In genomic region chr7:101934618-101935017, GRCh38 we compare ENCODE assay signal across 15 cellular contexts.
DNase-seq lines count a peak whose midpoint lies in the region; ATAC-seq, FAIRE-seq and TF ChIP-seq lines count a peak whose summit lies in the region.
"Had no signal": no experiment of that assay in that cellular context is flagged by ENCODE, and none has a peak within 500 bp of the region (broad histone marks: within the 10 kb centered on the region; RNA-seq: fewer than 3 reads in every experiment).

No MANE protein-coding gene starts in this region.

- H3K9me2 ChIP-seq in hepatocyte (replicated peaks; ENCODE audit: insufficient read depth): no peaks in the 10 kb centered on the region

- ATAC-seq in A549 (peak in 1 of 2 experiments; percentile 22; a peak in 2 of 6 replicates), WTC11 (peak; percentile 2; the same call in 1 of the 2 replicates)
- ATAC-seq: T-cell had no signal

- no peak overlapping the region for H2AFZ ChIP-seq in hepatocyte

- TF ChIP-seq POLR2A in A549 (IDR thresholded peaks at IDR 0.05; ENCODE audit: low read length): no peak

- TF ChIP-seq CTCF in A549 (IDR thresholded peaks at IDR 0.05) (no peak), WTC11 (IDR thresholded peaks at IDR 0.05) (no peak), hepatocyte (IDR thresholded peaks at IDR 0.05; ENCODE audit: poor library complexity) (no peak), progenitor cell of endocrine pancreas (IDR thresholded peaks at IDR 0.05; ENCODE audit: unreplicated experiment) (no peak)

- peaks cover 20% of the 10 kb centered on the region for H3K9me3 ChIP-seq in A549
- H3K9me3 ChIP-seq in hepatocyte (ENCODE audit: low read depth): no peaks in the 10 kb centered on the region

- H3K27ac Mint-ChIP-seq in WTC11 (peak overlapping the region; percentile 99), progenitor cell of endocrine pancreas (peak overlapping the region; percentile 6)
- H3K27ac Mint-ChIP-seq in activated T-helper 2 cell treated with anti-CD3 and anti-CD28 coated beads, Interferon-gamma antibody, Interleukin-2, Interleukin-4, amounts not matched to agents 10 μg/mL and 5 μg/mL and 100 μg/mL, durations not matched to agents 14 hours and 24 hours and 36 hours: no peak overlapping the region
- H3K27ac Mint-ChIP-seq: T-cell had no signal

- intact Hi-C loops in activated T-helper 2 cell treated with anti-CD3 and anti-CD28 coated beads, Interferon-gamma antibody, Interleukin-2, Interleukin-4, amounts not matched to agents 10 μg/mL and 5 μg/mL and 100 μg/mL, durations not matched to agents 14 hours and 24 hours and 36 hours (cut with micrococcal nuclease): no loop called here

- FAIRE-seq in A549 (lab: Jason Lieb, UNC): no peak
- FAIRE-seq: A204.1, GM18507 had no signal

- peak overlapping the region; percentile 34 to 51; a peak in 4 of 6 replicates for H3K27ac ChIP-seq in A549
- H3K27ac ChIP-seq in hepatocyte: peak overlapping the region; percentile 92

- peaks cover 90% of the 10 kb centered on the region for H3K79me2 ChIP-seq in hepatocyte

- H3K36me3 ChIP-seq in hepatocyte (replicated peaks; ENCODE audit: insufficient read depth, low read depth): no peaks in the 10 kb centered on the region

- H3K27me3 ChIP-seq in hepatocyte: no peaks in the 10 kb centered on the region

- H3K4me1 Mint-ChIP-seq in WTC11 (peaks cover 82% of the 10 kb centered on the region), progenitor cell of endocrine pancreas (ENCODE audit: low read depth) (peaks cover 47% of the 10 kb centered on the region)
- no peaks in the 10 kb centered on the region for H3K4me1 Mint-ChIP-seq in activated T-helper 2 cell treated with anti-CD3 and anti-CD28 coated beads, Interferon-gamma antibody, Interleukin-2, Interleukin-4, amounts not matched to agents 10 μg/mL and 5 μg/mL and 100 μg/mL, durations not matched to agents 14 hours and 24 hours and 36 hours (ENCODE audit: low read depth)

- H3K36me3 Mint-ChIP-seq in WTC11: peaks cover 18% of the 10 kb centered on the region
- H3K36me3 Mint-ChIP-seq in progenitor cell of endocrine pancreas (ENCODE audit: insufficient read depth): peaks cover 23% of the 10 kb centered on the region
- H3K36me3 Mint-ChIP-seq in activated T-helper 2 cell treated with anti-CD3 and anti-CD28 coated beads, Interferon-gamma antibody, Interleukin-2, Interleukin-4, amounts not matched to agents 10 μg/mL and 5 μg/mL and 100 μg/mL, durations not matched to agents 14 hours and 24 hours and 36 hours (ENCODE audit: low read depth): peaks cover 6% of the 10 kb centered on the region

- H4K20me1 ChIP-seq in hepatocyte (ENCODE audit: insufficient read depth, poor library complexity, severe bottlenecking): no peaks in the 10 kb centered on the region

- H3K4me3 ChIP-seq in A549: no peak overlapping the region
- H3K4me3 ChIP-seq in hepatocyte: no peak overlapping the region

- POLR2A ChIA-PET in A549 (lab: Yijun Ruan, JAX) (no interaction called here), WTC11 (lab: Charles Lee) (interaction anchor here (0.5 kb wide), 1 partner anchor 143 kb away, joined by 4 read pairs; no protein-coding TSS in a partner anchor)

- CTCF ChIA-PET in A549 (lab: Yijun Ruan, JAX): interaction anchor here (1.6 kb wide), 1 partner anchor 303 kb away, joined by 3 read pairs; no protein-coding TSS in a partner anchor
- CTCF ChIA-PET in WTC11 (lab: Charles Lee): no interaction called here

- peak overlapping the region; percentile 35 for H3K4me2 ChIP-seq in A549
- peak overlapping the region; percentile 68 for H3K4me2 ChIP-seq in hepatocyte

- TF ChIP-seq RAD21 in A549 (conservative IDR thresholded peaks at IDR 0.05 in 1 of 2, IDR thresholded peaks at IDR 0.05 in 1 of 2): no peak

- H3K4me3 Mint-ChIP-seq in WTC11 (no peak overlapping the region), progenitor cell of endocrine pancreas (ENCODE audit: low read depth) (no peak overlapping the region)
- H3K4me3 Mint-ChIP-seq in activated T-helper 2 cell treated with anti-CD3 and anti-CD28 coated beads, Interferon-gamma antibody, Interleukin-2, Interleukin-4, amounts not matched to agents 10 μg/mL and 5 μg/mL and 100 μg/mL, durations not matched to agents 14 hours and 24 hours and 36 hours (ENCODE audit: low read depth): no peak overlapping the region
- H3K4me3 Mint-ChIP-seq: T-cell had no signal

- DNase-seq in A549 (ENCODE audit: low read depth in 1 of 2, low spot score in 1 of 2): no peak
- DNase-seq in WTC11 (ENCODE audit: low spot score): no peak
- DNase-seq in hepatocyte (ENCODE audit: low spot score): no peak
- no peak for DNase-seq in progenitor cell of endocrine pancreas (ENCODE audit: low spot score, unreplicated experiment)
- DNase-seq in Ammon's horn (ENCODE audit: low spot score): no peak
- DNase-seq in GOT3 (lab: John Stamatoyannopoulos, UW): no peak
- no peak for DNase-seq in activated T-helper 2 cell treated with anti-CD3 and anti-CD28 coated beads, Interferon-gamma antibody, Interleukin-2, Interleukin-4, amounts not matched to agents 10 μg/mL and 5 μg/mL and 100 μg/mL, durations not matched to agents 14 hours and 24 hours and 36 hours (ENCODE audit: low spot score)
- DNase-seq in NCI-H1092 treated with DMSO at 0.1 percent for 48 hours (lab: John Stamatoyannopoulos, UW): no peak
- DNase-seq: activated CD4-positive, alpha-beta T cell treated with anti-CD3 and anti-CD28 coated beads, Interleukin-2, amount 50 U/mL, for 48 hours; activated naive CD4-positive, alpha-beta T cell treated with Interleukin-2 at 50 U/mL for 16 hours; DND-41; stimulated activated CD8-positive, alpha-beta memory T cell treated with anti-CD3 and anti-CD28 coated beads, Interleukin-4, amount 100 ng/mL, for 48 hours; T-cell had no signal

- H3K27me3 Mint-ChIP-seq in WTC11 (ENCODE audit: low read depth): no peaks in the 10 kb centered on the region
- no peaks in the 10 kb centered on the region for H3K27me3 Mint-ChIP-seq in progenitor cell of endocrine pancreas
- no peaks in the 10 kb centered on the region for H3K27me3 Mint-ChIP-seq in activated T-helper 2 cell treated with anti-CD3 and anti-CD28 coated beads, Interferon-gamma antibody, Interleukin-2, Interleukin-4, amounts not matched to agents 10 μg/mL and 5 μg/mL and 100 μg/mL, durations not matched to agents 14 hours and 24 hours and 36 hours (ENCODE audit: low read depth)
- H3K27me3 Mint-ChIP-seq: T-cell had no signal

- peaks cover 11% of the 10 kb centered on the region for H3K9me3 Mint-ChIP-seq in WTC11
- peaks cover 7% of the 10 kb centered on the region for H3K9me3 Mint-ChIP-seq in progenitor cell of endocrine pancreas (ENCODE audit: low read depth)
- peaks cover 8% of the 10 kb centered on the region for H3K9me3 Mint-ChIP-seq in activated T-helper 2 cell treated with anti-CD3 and anti-CD28 coated beads, Interferon-gamma antibody, Interleukin-2, Interleukin-4, amounts not matched to agents 10 μg/mL and 5 μg/mL and 100 μg/mL, durations not matched to agents 14 hours and 24 hours and 36 hours

- 78% methylated on average over 11 of the region's 11 CpGs for WGBS in A549 (ENCODE audit: missing lambda C conversion rate)
- 26% methylated on average over 11 of the region's 11 CpGs for WGBS in hepatocyte (ENCODE audit: low lambda C conversion rate, missing lambda C conversion rate)

- H3K4me1 ChIP-seq in A549 (peaks cover 32% of the 10 kb centered on the region), hepatocyte (ENCODE audit: insufficient read depth) (peaks cover 42% of the 10 kb centered on the region)

- TF ChIP-seq EP300 in A549 (IDR thresholded peaks at IDR 0.05): no peak

TF ChIP-seq in A549, 52 proteins besides CTCF, POLR2A, EP300 and RAD21:
- TF ChIP-seq MAFK (IDR thresholded peaks at IDR 0.05; ENCODE audit: partially characterized antibody) (no peak), HMGXB4 (CRISPR knock-in tag; IDR thresholded peaks at IDR 0.05; ENCODE audit: borderline replicate concordance) (no peak), PHF8 (IDR thresholded peaks at IDR 0.05; ENCODE audit: borderline replicate concordance, low read depth) (no peak), HOXA7 (CRISPR knock-in tag; IDR thresholded peaks at IDR 0.05) (no peak)

TF ChIP-seq in WTC11, 78 proteins besides CTCF, POLR2A, EP300 and RAD21 (continues in another document):
- TF ChIP-seq AFF4 (CRISPR knock-in tag; IDR thresholded peaks at IDR 0.05; ENCODE audit: borderline replicate concordance) (no peak), ZNF396 (CRISPR knock-in tag; IDR thresholded peaks at IDR 0.05; ENCODE audit: borderline replicate concordance) (no peak), ATF3 (CRISPR knock-in tag; conservative IDR thresholded peaks at IDR 0.05) (no peak)
